ENCODE assay signal across 1 cellular context in the genomic region with DNA sequence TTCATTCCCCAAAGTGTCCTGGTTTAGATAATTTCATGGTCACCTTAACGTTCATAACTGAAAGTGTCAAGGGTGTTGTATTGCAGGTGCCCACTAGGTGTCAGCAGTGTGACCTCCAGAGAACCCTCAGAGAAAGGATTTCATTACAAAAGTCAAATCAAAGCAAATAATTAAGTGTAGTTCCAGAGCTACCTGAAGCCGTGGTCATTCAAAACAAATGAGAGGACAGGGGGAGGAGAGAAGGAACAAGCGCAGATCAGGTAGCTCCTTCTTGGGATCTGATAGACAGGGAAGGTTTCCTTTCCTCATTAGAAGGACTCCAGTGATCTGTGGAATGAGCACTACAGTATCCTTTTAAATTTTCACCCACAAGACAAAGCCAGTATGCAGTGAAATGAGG.
TF ChIP-seq lines count a peak whose summit lies in the region.

A gene with protein sequence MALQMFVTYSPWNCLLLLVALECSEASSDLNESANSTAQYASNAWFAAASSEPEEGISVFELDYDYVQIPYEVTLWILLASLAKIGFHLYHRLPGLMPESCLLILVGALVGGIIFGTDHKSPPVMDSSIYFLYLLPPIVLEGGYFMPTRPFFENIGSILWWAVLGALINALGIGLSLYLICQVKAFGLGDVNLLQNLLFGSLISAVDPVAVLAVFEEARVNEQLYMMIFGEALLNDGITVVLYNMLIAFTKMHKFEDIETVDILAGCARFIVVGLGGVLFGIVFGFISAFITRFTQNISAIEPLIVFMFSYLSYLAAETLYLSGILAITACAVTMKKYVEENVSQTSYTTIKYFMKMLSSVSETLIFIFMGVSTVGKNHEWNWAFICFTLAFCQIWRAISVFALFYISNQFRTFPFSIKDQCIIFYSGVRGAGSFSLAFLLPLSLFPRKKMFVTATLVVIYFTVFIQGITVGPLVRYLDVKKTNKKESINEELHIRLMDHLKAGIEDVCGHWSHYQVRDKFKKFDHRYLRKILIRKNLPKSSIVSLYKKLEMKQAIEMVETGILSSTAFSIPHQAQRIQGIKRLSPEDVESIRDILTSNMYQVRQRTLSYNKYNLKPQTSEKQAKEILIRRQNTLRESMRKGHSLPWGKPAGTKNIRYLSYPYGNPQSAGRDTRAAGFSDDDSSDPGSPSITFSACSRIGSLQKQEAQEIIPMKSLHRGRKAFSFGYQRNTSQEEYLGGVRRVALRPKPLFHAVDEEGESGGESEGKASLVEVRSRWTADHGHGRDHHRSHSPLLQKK (plus strand): TSS at position 207 of the 400 bp plus-strand sequence. CDS start 534 bp downstream, outside the sequence.

TF ChIP-seq in liver, 16 proteins besides CTCF, POLR2A, EP300 and RAD21 (continued from another document):
- TF ChIP-seq SP1 (IDR thresholded peaks at IDR 0.05) (no peak), JUND (IDR thresholded peaks at IDR 0.05) (no peak)
